In the genomic region with DNA sequence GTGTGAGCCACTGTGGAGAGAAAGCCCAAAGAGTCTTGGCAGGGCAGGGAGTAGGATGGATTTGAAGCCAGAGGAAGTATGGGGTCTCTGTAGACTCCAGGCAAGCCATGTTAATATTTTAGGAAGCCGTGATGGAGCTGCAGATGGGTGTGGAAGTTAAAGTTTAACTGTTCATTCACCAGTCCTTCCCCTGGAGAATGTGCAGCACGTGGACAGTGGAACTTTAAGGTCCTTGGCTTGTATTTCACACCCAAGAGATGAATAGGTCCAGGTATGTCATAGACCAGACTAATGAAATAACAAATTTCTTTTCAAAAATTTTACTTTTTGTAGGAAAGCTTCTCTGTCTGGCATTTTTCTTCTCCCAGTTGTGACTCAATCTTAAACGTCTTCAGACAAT, we compare ENCODE assay signal across 1 cellular context.
TF ChIP-seq lines count a peak whose summit lies in the region.

No MANE protein-coding gene starts in this region.

TF ChIP-seq in HepG2, 621 proteins besides CTCF, POLR2A, EP300 and RAD21 (continued from another document):
- no peak for TF ChIP-seq GMEB2 (CRISPR knock-in tag; IDR thresholded peaks at IDR 0.05; ENCODE audit: low read depth)
- TF ChIP-seq ZNF24 (IDR thresholded peaks at IDR 0.05) = no peak
- peak; percentile 67; the same call in 1 of the 2 replicates for TF ChIP-seq KLF6 (CRISPR knock-in tag; IDR thresholded peaks at IDR 0.05)
- no peak for TF ChIP-seq TBL1XR1 (IDR thresholded peaks at IDR 0.05; ENCODE audit: borderline replicate concordance, low read length, partially characterized antibody)
- TF ChIP-seq SUZ12 (IDR thresholded peaks at IDR 0.05; ENCODE audit: low read depth, low read length) = no peak
- TF ChIP-seq SSRP1 (CRISPR knock-in tag; IDR thresholded peaks at IDR 0.05) = no peak
- no peak for TF ChIP-seq ZNF747 (CRISPR knock-in tag; IDR thresholded peaks at IDR 0.05; ENCODE audit: borderline replicate concordance)
- TF ChIP-seq ZNF343 (CRISPR knock-in tag; IDR thresholded peaks at IDR 0.05) = no peak
- no peak for TF ChIP-seq ZNF703 (CRISPR knock-in tag; IDR thresholded peaks at IDR 0.05; ENCODE audit: borderline replicate concordance)
- TF ChIP-seq, protein P1, sequence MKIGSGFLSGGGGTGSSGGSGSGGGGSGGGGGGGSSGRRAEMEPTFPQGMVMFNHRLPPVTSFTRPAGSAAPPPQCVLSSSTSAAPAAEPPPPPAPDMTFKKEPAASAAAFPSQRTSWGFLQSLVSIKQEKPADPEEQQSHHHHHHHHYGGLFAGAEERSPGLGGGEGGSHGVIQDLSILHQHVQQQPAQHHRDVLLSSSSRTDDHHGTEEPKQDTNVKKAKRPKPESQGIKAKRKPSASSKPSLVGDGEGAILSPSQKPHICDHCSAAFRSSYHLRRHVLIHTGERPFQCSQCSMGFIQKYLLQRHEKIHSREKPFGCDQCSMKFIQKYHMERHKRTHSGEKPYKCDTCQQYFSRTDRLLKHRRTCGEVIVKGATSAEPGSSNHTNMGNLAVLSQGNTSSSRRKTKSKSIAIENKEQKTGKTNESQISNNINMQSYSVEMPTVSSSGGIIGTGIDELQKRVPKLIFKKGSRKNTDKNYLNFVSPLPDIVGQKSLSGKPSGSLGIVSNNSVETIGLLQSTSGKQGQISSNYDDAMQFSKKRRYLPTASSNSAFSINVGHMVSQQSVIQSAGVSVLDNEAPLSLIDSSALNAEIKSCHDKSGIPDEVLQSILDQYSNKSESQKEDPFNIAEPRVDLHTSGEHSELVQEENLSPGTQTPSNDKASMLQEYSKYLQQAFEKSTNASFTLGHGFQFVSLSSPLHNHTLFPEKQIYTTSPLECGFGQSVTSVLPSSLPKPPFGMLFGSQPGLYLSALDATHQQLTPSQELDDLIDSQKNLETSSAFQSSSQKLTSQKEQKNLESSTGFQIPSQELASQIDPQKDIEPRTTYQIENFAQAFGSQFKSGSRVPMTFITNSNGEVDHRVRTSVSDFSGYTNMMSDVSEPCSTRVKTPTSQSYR (CRISPR knock-in tag; IDR thresholded peaks at IDR 0.05; ENCODE audit: borderline replicate concordance) = no peak
TF ChIP-seq in HepG2: peak in this region for 36.
